In genomic region chr7:102811942-102812678, GRCh38 we compare ENCODE assay signal across 26 cellular contexts.
DNase-seq lines count a peak whose midpoint lies in the region; ATAC-seq, FAIRE-seq and TF ChIP-seq lines count a peak whose summit lies in the region.
"Had no signal": no experiment of that assay in that cellular context is flagged by ENCODE, and none has a peak within 500 bp of the region (broad histone marks: within the 10 kb centered on the region; RNA-seq: fewer than 3 reads in every experiment).

No MANE protein-coding gene starts in this region.

- no peaks in the 10 kb centered on the region for H3K79me2 ChIP-seq in SK-N-SH (ENCODE audit: insufficient read depth)
- no peaks in the 10 kb centered on the region for H3K79me2 ChIP-seq in smooth muscle cell (ENCODE audit: low read depth)

- CTCF ChIA-PET in SK-N-SH (lab: Yijun Ruan, JAX), result interaction anchor here (1.3 kb wide), 1 partner anchor 250 kb away, joined by 5 read pairs; no protein-coding TSS in a partner anchor

- H3K27me3 ChIP-seq in SK-N-SH (ENCODE audit: insufficient read depth) (no peaks in the 10 kb centered on the region), smooth muscle cell (ENCODE audit: low read depth) (no peaks in the 10 kb centered on the region)
- H3K27me3 ChIP-seq: adrenal gland, colonic mucosa, testis had no signal

- H3K36me3 ChIP-seq in SK-N-SH (replicated peaks in 1 of 2; ENCODE audit: control insufficient read depth in 1 of 2, insufficient read depth in 2 of 2, low read length in 1 of 2) (peaks cover 2 to 10% of the 10 kb centered on the region in 2 experiments), smooth muscle cell (ENCODE audit: low read depth) (no peaks in the 10 kb centered on the region)
- H3K36me3 ChIP-seq: adrenal gland, colonic mucosa had no signal

- H3K4me1 ChIP-seq in SK-N-SH (ENCODE audit: control insufficient read depth in 1 of 2, insufficient read depth in 2 of 2, low read depth in 1 of 2, low read length in 1 of 2) (peaks cover 0 to 3% of the 10 kb centered on the region in 2 experiments; a peak in 1 of 4 replicates), smooth muscle cell (ENCODE audit: low read depth) (no peaks in the 10 kb centered on the region)
- H3K4me1 ChIP-seq: Caco-2, colonic mucosa had no signal

- peak; percentile 54 to 64; a peak in 3 of 4 replicates for TF ChIP-seq EP300 in SK-N-SH (IDR thresholded peaks at IDR 0.05; ENCODE audit: borderline replicate concordance in 1 of 2, low read depth in 1 of 2, low read length in 1 of 2)

- TF ChIP-seq RAD21 in SK-N-SH (IDR thresholded peaks at IDR 0.05; ENCODE audit: low read length), result no peak

- H3K9ac ChIP-seq in SK-N-SH, result no peak overlapping the region
- H3K9ac ChIP-seq in smooth muscle cell (ENCODE audit: low read depth), result no peak overlapping the region

- no peaks in the 10 kb centered on the region for H3F3A ChIP-seq in SK-N-SH (replicated peaks; ENCODE audit: insufficient read depth)
- no peaks in the 10 kb centered on the region for H3F3A ChIP-seq in smooth muscle cell (ENCODE audit: low read depth)

- WGBS in SK-N-SH (ENCODE audit: low lambda C conversion rate), result 36% methylated on average over 8 of the region's 8 CpGs
- WGBS in smooth muscle cell (ENCODE audit: low lambda C conversion rate), result 51% methylated on average over 8 of the region's 8 CpGs

- H2AFZ ChIP-seq in SK-N-SH (ENCODE audit: low read depth) (no peak overlapping the region), smooth muscle cell (ENCODE audit: low read depth) (no peak overlapping the region)

- H3K4me2 ChIP-seq in SK-N-SH (no peak overlapping the region), smooth muscle cell (peak overlapping the region; percentile 64)

- no peak for ATAC-seq in GM21529 (IDR thresholded peaks at IDR 0.05; ENCODE audit: unreplicated experiment)
- no peak for ATAC-seq in HG02970 (IDR thresholded peaks at IDR 0.05; ENCODE audit: low FRiP score, unreplicated experiment)
- ATAC-seq: activated CD8-positive, alpha-beta T cell treated with anti-CD3 and anti-CD28 coated beads, Interleukin-2, amount 10 ng/mL, durations not matched to agents 7 days and 5 days; natural killer cell treated with Interleukin-12 subunit alpha and Interleukin-12 subunit beta and Interleukin-15 and Interleukin-18, amount 100 ng/mL, for 72 hours; stimulated activated memory B cell treated with anti-CD40 and anti-IgM and Interleukin-4, amounts not matched to agents 10 μg/mL and 1 μg/mL and 100 μg/mL, for 72 hours had no signal

- no peak overlapping the region for H3K4me3 ChIP-seq in SK-N-SH (ENCODE audit: low read depth in 2 of 2, low read length in 1 of 2)
- H3K4me3 ChIP-seq in smooth muscle cell, result no peak overlapping the region
- H3K4me3 ChIP-seq: adrenal gland, colonic mucosa, testis had no signal

- no peaks in the 10 kb centered on the region for H3K9me3 ChIP-seq in SK-N-SH
- H3K9me3 ChIP-seq in smooth muscle cell (replicated peaks; ENCODE audit: low read depth), result no peaks in the 10 kb centered on the region
- H3K9me3 ChIP-seq: adrenal gland, Caco-2, colonic mucosa, testis had no signal

- H3K9me2 ChIP-seq in SK-N-SH, result no peaks in the 10 kb centered on the region

- H3K27ac ChIP-seq in SK-N-SH (ENCODE audit: low read depth in 2 of 2, low read length in 1 of 2), result peak overlapping the region; percentile 52 to 61; a peak in 2 of 4 replicates
- no peak overlapping the region for H3K27ac ChIP-seq in smooth muscle cell (ENCODE audit: low read depth)
- H3K27ac ChIP-seq: adrenal gland, colonic mucosa, RWPE1, testis had no signal

- peak; percentile 27 for DNase-seq in HuH-7.5 (ENCODE audit: low spot score)
- no peak for DNase-seq in SK-N-SH
- no peak for DNase-seq in smooth muscle cell (lab: John Stamatoyannopoulos, UW; ENCODE audit: unreplicated experiment)
- DNase-seq in NCI-H1048 (lab: John Stamatoyannopoulos, UW), result no peak
- DNase-seq: activated CD4-positive, alpha-beta T cell treated with anti-CD3 and anti-CD28 coated beads for 1 hour; activated CD8-positive, alpha-beta T cell treated with anti-CD3 and anti-CD28 coated beads, Interleukin-2, amount 10 ng/mL, durations not matched to agents 7 days and 5 days; activated naive CD4-positive, alpha-beta T cell; activated T-cell treated with anti-CD3 and anti-CD28 coated beads, Interleukin-2, amount 50 U/mL, for 1 hour; adrenal gland; AML-193; Caco-2; colonic mucosa; DND-41; NCI-H1417; NCI-H510A treated with DMSO at 0.1 percent for 48 hours; posterior cingulate gyrus; stimulated activated CD4-positive, alpha-beta T cell treated with anti-CD3 and anti-CD28 coated beads, Interleukin-2, amount 100 ng/mL, for 24 hours; testis had no signal

- POLR2A ChIA-PET in SK-N-SH (lab: Yijun Ruan, JAX), result no interaction called here

- H4K20me1 ChIP-seq in SK-N-SH (ENCODE audit: insufficient read depth), result no peaks in the 10 kb centered on the region
- H4K20me1 ChIP-seq in smooth muscle cell (ENCODE audit: low read depth), result no peaks in the 10 kb centered on the region

- TF ChIP-seq CTCF in SK-N-SH (IDR thresholded peaks at IDR 0.05) (no peak), smooth muscle cell (IDR thresholded peaks at IDR 0.05; ENCODE audit: borderline replicate concordance, insufficient read depth, poor library complexity, severe bottlenecking) (no peak)

- peak; percentile 93 for FAIRE-seq in islet of Langerhans (lab: Jason Lieb, UNC)
- FAIRE-seq: bronchial epithelial cell, GM12892 had no signal

TF ChIP-seq in SK-N-SH, 30 proteins besides CTCF, POLR2A, EP300 and RAD21 (continues in another document):
- no peak for TF ChIP-seq USF1 (IDR thresholded peaks at IDR 0.05; ENCODE audit: borderline replicate concordance, low read depth)
- no peak for TF ChIP-seq FOSL2 (IDR thresholded peaks at IDR 0.05; ENCODE audit: borderline replicate concordance, low read depth)
- no peak for TF ChIP-seq ELF1 (IDR thresholded peaks at IDR 0.05)
- TF ChIP-seq YY1 (IDR thresholded peaks at IDR 0.05; ENCODE audit: low read depth), result no peak
- TF ChIP-seq FOXM1 (IDR thresholded peaks at IDR 0.05; ENCODE audit: low read depth), result no peak
- TF ChIP-seq GATA2 (CRISPR knock-in tag; IDR thresholded peaks at IDR 0.05), result no peak
- TF ChIP-seq RFX5 (IDR thresholded peaks at IDR 0.05; ENCODE audit: low read length), result no peak
- no peak for TF ChIP-seq FOXJ3 (CRISPR knock-in tag; IDR thresholded peaks at IDR 0.05)
- TF ChIP-seq MXI1 (IDR thresholded peaks at IDR 0.05; ENCODE audit: low read depth, low read length), result no peak
- no peak for TF ChIP-seq SIN3A (IDR thresholded peaks at IDR 0.05; ENCODE audit: borderline replicate concordance, low read depth, low read length)
- TF ChIP-seq POLR2AphosphoS5 (IDR thresholded peaks at IDR 0.05; ENCODE audit: low read depth, low read length), result peak; percentile 66; the same call in 1 of the 2 replicates
- TF ChIP-seq TCF12 (IDR thresholded peaks at IDR 0.05), result peak; percentile 85
- TF ChIP-seq, protein P1, sequence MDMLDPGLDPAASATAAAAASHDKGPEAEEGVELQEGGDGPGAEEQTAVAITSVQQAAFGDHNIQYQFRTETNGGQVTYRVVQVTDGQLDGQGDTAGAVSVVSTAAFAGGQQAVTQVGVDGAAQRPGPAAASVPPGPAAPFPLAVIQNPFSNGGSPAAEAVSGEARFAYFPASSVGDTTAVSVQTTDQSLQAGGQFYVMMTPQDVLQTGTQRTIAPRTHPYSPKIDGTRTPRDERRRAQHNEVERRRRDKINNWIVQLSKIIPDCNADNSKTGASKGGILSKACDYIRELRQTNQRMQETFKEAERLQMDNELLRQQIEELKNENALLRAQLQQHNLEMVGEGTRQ (IDR thresholded peaks at IDR 0.05; ENCODE audit: borderline replicate concordance, low read depth, low read length), result no peak
- no peak for TF ChIP-seq EZH2phosphoT487 (IDR thresholded peaks at IDR 0.05; ENCODE audit: borderline replicate concordance, low read depth)
- peak; percentile 40; the same call in 1 of the 2 replicates for TF ChIP-seq NFIC (IDR thresholded peaks at IDR 0.05; ENCODE audit: borderline replicate concordance)
- TF ChIP-seq ZBTB33 (IDR thresholded peaks at IDR 0.05; ENCODE audit: borderline replicate concordance, low read depth), result no peak
- TF ChIP-seq TAF1 (IDR thresholded peaks at IDR 0.05; ENCODE audit: borderline replicate concordance, low read depth, low read length), result no peak
- no peak for TF ChIP-seq RXRA (IDR thresholded peaks at IDR 0.05; ENCODE audit: borderline replicate concordance, low read depth)
- peak; percentile 57 for TF ChIP-seq RCOR1 (IDR thresholded peaks at IDR 0.05; ENCODE audit: low read length)
- no peak for TF ChIP-seq MEF2A (IDR thresholded peaks at IDR 0.05; ENCODE audit: borderline replicate concordance, low read depth)
- TF ChIP-seq JUND (IDR thresholded peaks at IDR 0.05), result 0 out of 2 replicates have a peak, but pooled peaks have one; percentile 32
- no peak for TF ChIP-seq CHD2 (IDR thresholded peaks at IDR 0.05; ENCODE audit: low read length, partially characterized antibody)
- TF ChIP-seq, protein P2, sequence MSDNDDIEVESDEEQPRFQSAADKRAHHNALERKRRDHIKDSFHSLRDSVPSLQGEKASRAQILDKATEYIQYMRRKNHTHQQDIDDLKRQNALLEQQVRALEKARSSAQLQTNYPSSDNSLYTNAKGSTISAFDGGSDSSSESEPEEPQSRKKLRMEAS (IDR thresholded peaks at IDR 0.05; ENCODE audit: low read depth), result no peak
